ENCODE assay signal across 1 cellular context in genomic region chr17:67400193-67400592, GRCh38.
TF ChIP-seq lines count a peak whose summit lies in the region.

No MANE protein-coding gene starts in this region.

TF ChIP-seq in GM12878, 131 proteins besides CTCF, POLR2A, EP300 and RAD21:
- TF ChIP-seq MEF2B (IDR thresholded peaks at IDR 0.05; ENCODE audit: partially characterized antibody, poor library complexity, severe bottlenecking) (no peak), NFXL1 (IDR thresholded peaks at IDR 0.05; ENCODE audit: borderline replicate concordance) (no peak), POLR2AphosphoS2 (IDR thresholded peaks at IDR 0.05; ENCODE audit: low read depth, low read length) (no peak), KLF5 (IDR thresholded peaks at IDR 0.05; ENCODE audit: partially characterized antibody) (no peak), CEBPB (IDR thresholded peaks at IDR 0.05; ENCODE audit: borderline replicate concordance in 1 of 2, low read depth in 2 of 2, low read length in 2 of 2) (no peak), ATF2 (IDR thresholded peaks at IDR 0.05; ENCODE audit: low read length) (no peak), RAD51 (IDR thresholded peaks at IDR 0.05) (no peak), ZNF687 (IDR thresholded peaks at IDR 0.05) (no peak), SMARCA5 (IDR thresholded peaks at IDR 0.05) (no peak)
